Comparison of ENCODE assay signal across 22 cellular contexts in genomic region chr18:39460136-39460535, GRCh38.
"Had no signal": no experiment of that assay in that cellular context is flagged by ENCODE, and none has a peak within 500 bp of the region (broad histone marks: within the 10 kb centered on the region; RNA-seq: fewer than 3 reads in every experiment).

No MANE protein-coding gene starts in this region.

- H3K9me3 ChIP-seq: esophagus muscularis mucosa, left ventricle myocardium inferior, psoas muscle, right lobe of liver, testis, tibial nerve, upper lobe of right lung, vagina had no signal

- H3K27me3 ChIP-seq: esophagus muscularis mucosa, foreskin keratinocyte, right lobe of liver, testis, tibial nerve, upper lobe of right lung, vagina had no signal

- ATAC-seq: foreskin keratinocyte; left cardiac atrium; naive thymus-derived CD4-positive, alpha-beta T cell; psoas muscle; right lobe of liver; stimulated activated naive B cell treated with anti-CD40 and anti-IgM and Interleukin-4, amounts not matched to agents 10 μg/mL and 1 μg/mL and 100 μg/mL, for 72 hours; stimulated activated naive CD8-positive, alpha-beta T cell treated with anti-CD3 and anti-CD28 coated beads, Interleukin-15, amount 100 ng/mL, for 72 hours; upper lobe of right lung had no signal

- H3K4me1 ChIP-seq: left ventricle myocardium inferior, psoas muscle, right lobe of liver, testis, upper lobe of right lung, vagina had no signal

- H3K27ac ChIP-seq: epithelial cell of prostate, esophagus muscularis mucosa, foreskin keratinocyte, left ventricle myocardium inferior, psoas muscle, right lobe of liver, testis, tibial nerve, upper lobe of right lung, vagina had no signal

- H3K36me3 ChIP-seq: esophagus muscularis mucosa, left ventricle myocardium inferior, right lobe of liver, tibial nerve, upper lobe of right lung, vagina had no signal

- H3K4me3 ChIP-seq: esophagus muscularis mucosa, left ventricle myocardium inferior, lung, psoas muscle, right lobe of liver, testis, tibial nerve, upper lobe of right lung, vagina had no signal

- DNase-seq: effector memory CD4-positive, alpha-beta T cell; foreskin keratinocyte; kidney; left cardiac atrium; left ventricle myocardium inferior; mesendoderm; naive thymus-derived CD4-positive, alpha-beta T cell; nephron progenitor cell; psoas muscle; retina; right lobe of liver; stimulated activated CD4-positive, alpha-beta T cell treated with anti-CD3 and anti-CD28 coated beads, Interleukin-2, amount 100 ng/mL, for 24 hours; stimulated activated CD4-positive, alpha-beta T cell treated with anti-CD3 and anti-CD28 coated beads, Interleukin-4, amount 100 ng/mL, for 4 hours; stimulated activated naive B cell treated with anti-CD40 and anti-IgM and Interleukin-4, amounts not matched to agents 10 μg/mL and 1 μg/mL and 100 μg/mL, for 72 hours; stimulated activated naive CD8-positive, alpha-beta T cell treated with anti-CD3 and anti-CD28 coated beads, Interleukin-15, amount 100 ng/mL, for 72 hours; testis; upper lobe of right lung had no signal
